29 cellular contexts compared by ENCODE assay signal in genomic region chr3:8984081-8984480, GRCh38.
"Had no signal": no experiment of that assay in that cellular context is flagged by ENCODE, and none has a peak within 500 bp of the region (broad histone marks: within the 10 kb centered on the region; RNA-seq: fewer than 3 reads in every experiment).

No MANE protein-coding gene starts in this region.

- H3K4me1 Mint-ChIP-seq: activated CD4-positive, alpha-beta T cell treated with anti-CD3 and anti-CD28 coated beads for 36 hours; central memory CD8-positive, alpha-beta T cell had no signal

- ATAC-seq: activated CD4-positive, alpha-beta T cell treated with anti-CD3 and anti-CD28 coated beads for 36 hours; activated naive CD4-positive, alpha-beta T cell treated with anti-CD3 and anti-CD28 coated beads, Interleukin-2, amount 50 U/mL, for 72 hours; activated T-cell treated with anti-CD3 and anti-CD28 coated beads, Interleukin-2, amount 50 U/mL, for 72 hours; effector memory CD8-positive, alpha-beta T cell; foreskin keratinocyte; gastrocnemius medialis had no signal

- H3K27ac Mint-ChIP-seq: activated CD4-positive, alpha-beta memory T cell treated with anti-CD3 and anti-CD28 coated beads, Interleukin-2, amount 10 ng/mL, durations not matched to agents 7 days and 5 days; activated CD4-positive, alpha-beta T cell treated with anti-CD3 and anti-CD28 coated beads for 36 hours; activated CD4-positive, alpha-beta T cell treated with anti-CD3 and anti-CD28 coated beads, Interleukin-2, amount 10 ng/mL, durations not matched to agents 7 days and 5 days; activated naive CD4-positive, alpha-beta T cell treated with anti-CD3 and anti-CD28 coated beads, Interleukin-2, amount 10 ng/mL, durations not matched to agents 7 days and 5 days; activated naive CD4-positive, alpha-beta T cell treated with anti-CD3 and anti-CD28 coated beads, Interleukin-2, amount 50 U/mL, for 72 hours; activated naive CD8-positive, alpha-beta T cell treated with anti-CD3 and anti-CD28 coated beads, Interleukin-2, amount 10 ng/mL, durations not matched to agents 7 days and 5 days; activated T-cell treated with anti-CD3 and anti-CD28 coated beads, Interleukin-2, amount 50 U/mL, for 24 hours; activated T-cell treated with anti-CD3 and anti-CD28 coated beads, Interleukin-2, amount 50 U/mL, for 72 hours; effector memory CD8-positive, alpha-beta T cell had no signal

- H3K36me3 Mint-ChIP-seq: activated naive CD4-positive, alpha-beta T cell treated with anti-CD3 and anti-CD28 coated beads, Interleukin-2, amount 10 ng/mL, durations not matched to agents 7 days and 5 days; activated naive CD8-positive, alpha-beta T cell treated with anti-CD3 and anti-CD28 coated beads, Interleukin-2, amount 10 ng/mL, durations not matched to agents 7 days and 5 days had no signal

- H3K9me3 ChIP-seq: gastrocnemius medialis had no signal

- H3K27me3 ChIP-seq: ascending aorta, brain microvascular endothelial cell, foreskin keratinocyte had no signal

- FAIRE-seq: bronchial epithelial cell had no signal

- H3K4me1 ChIP-seq: ascending aorta, foreskin keratinocyte, gastrocnemius medialis had no signal

- H3K27ac ChIP-seq: ascending aorta, brain microvascular endothelial cell, coronary artery, esophagus muscularis mucosa, foreskin keratinocyte, gastrocnemius medialis had no signal

- H3K4me3 ChIP-seq: ascending aorta, coronary artery, esophagus muscularis mucosa, gastrocnemius medialis had no signal

- H3K9me3 Mint-ChIP-seq: activated CD4-positive, alpha-beta memory T cell treated with anti-CD3 and anti-CD28 coated beads, Interleukin-2, amount 10 ng/mL, durations not matched to agents 7 days and 5 days; activated CD4-positive, alpha-beta T cell treated with anti-CD3 and anti-CD28 coated beads, Interleukin-2, amount 10 ng/mL, durations not matched to agents 7 days and 5 days; activated naive CD4-positive, alpha-beta T cell treated with anti-CD3 and anti-CD28 coated beads, Interleukin-2, amount 10 ng/mL, durations not matched to agents 7 days and 5 days; activated naive CD8-positive, alpha-beta T cell treated with anti-CD3 and anti-CD28 coated beads, Interleukin-2, amount 10 ng/mL, durations not matched to agents 7 days and 5 days; activated T-cell treated with anti-CD3 and anti-CD28 coated beads, Interleukin-2, amount 50 U/mL, for 24 hours; central memory CD8-positive, alpha-beta T cell; effector memory CD8-positive, alpha-beta T cell had no signal

- DNase-seq: activated CD4-positive, alpha-beta memory T cell treated with anti-CD3 and anti-CD28 coated beads, Interleukin-2, amount 10 ng/mL, durations not matched to agents 7 days and 5 days; activated CD4-positive, alpha-beta T cell treated with anti-CD3 and anti-CD28 coated beads for 36 hours; activated CD4-positive, alpha-beta T cell treated with anti-CD3 and anti-CD28 coated beads, Interleukin-2, amount 10 ng/mL, durations not matched to agents 7 days and 5 days; activated CD4-positive, alpha-beta T cell treated with anti-CD3 and anti-CD28 coated beads, Interleukin-2, amount 50 U/mL, for 4 hours; activated CD4-positive, CD25-positive, alpha-beta regulatory T cell; activated CD4-positive, CD25-positive, alpha-beta regulatory T cell treated with anti-CD3 and anti-CD28 coated beads, Interleukin-2, amount 50 U/mL, for 72 hours; activated CD8-positive, alpha-beta memory T cell treated with anti-CD3 and anti-CD28 coated beads, Interleukin-2, amount 50 U/mL, for 48 hours; activated gamma-delta T cell; activated naive CD4-positive, alpha-beta T cell; activated naive CD4-positive, alpha-beta T cell treated with anti-CD3 and anti-CD28 coated beads, Interleukin-2, amount 10 ng/mL, durations not matched to agents 7 days and 5 days; activated naive CD8-positive, alpha-beta T cell treated with anti-CD3 and anti-CD28 coated beads, Interleukin-2, amount 10 ng/mL, durations not matched to agents 7 days and 5 days; activated T-cell treated with anti-CD3 and anti-CD28 coated beads for 4 hours; activated T-cell treated with anti-CD3 and anti-CD28 coated beads, Interleukin-2, amount 50 U/mL, for 24 hours; activated T-cell treated with anti-CD3 and anti-CD28 coated beads, Interleukin-2, amount 50 U/mL, for 72 hours; brain microvascular endothelial cell; dermis blood vessel endothelial cell; effector CD4-positive, alpha-beta T cell; effector memory CD8-positive, alpha-beta T cell; erythroblast; foreskin keratinocyte; gastrocnemius medialis; glutamatergic neuron; T-helper 2 cell had no signal

- H3K4me3 Mint-ChIP-seq: activated CD4-positive, alpha-beta memory T cell treated with anti-CD3 and anti-CD28 coated beads, Interleukin-2, amount 10 ng/mL, durations not matched to agents 7 days and 5 days; activated CD4-positive, alpha-beta T cell treated with anti-CD3 and anti-CD28 coated beads for 36 hours; activated CD4-positive, alpha-beta T cell treated with anti-CD3 and anti-CD28 coated beads, Interleukin-2, amount 10 ng/mL, durations not matched to agents 7 days and 5 days; activated naive CD4-positive, alpha-beta T cell treated with anti-CD3 and anti-CD28 coated beads, Interleukin-2, amount 10 ng/mL, durations not matched to agents 7 days and 5 days; activated naive CD8-positive, alpha-beta T cell treated with anti-CD3 and anti-CD28 coated beads, Interleukin-2, amount 10 ng/mL, durations not matched to agents 7 days and 5 days; activated T-cell treated with anti-CD3 and anti-CD28 coated beads, Interleukin-2, amount 50 U/mL, for 24 hours; activated T-cell treated with anti-CD3 and anti-CD28 coated beads, Interleukin-2, amount 50 U/mL, for 72 hours; central memory CD8-positive, alpha-beta T cell; effector memory CD8-positive, alpha-beta T cell had no signal

- H3K36me3 ChIP-seq: ascending aorta, brain microvascular endothelial cell, gastrocnemius medialis had no signal
